1 cellular context compared by ENCODE assay signal in genomic region chr1:9233942-9234222, GRCh38.
TF ChIP-seq lines count a peak whose summit lies in the region.

No MANE protein-coding gene starts in this region.

TF ChIP-seq in SK-N-SH, 30 proteins besides CTCF, POLR2A, EP300 and RAD21 (continued from another document):
- TF ChIP-seq, protein P1, sequence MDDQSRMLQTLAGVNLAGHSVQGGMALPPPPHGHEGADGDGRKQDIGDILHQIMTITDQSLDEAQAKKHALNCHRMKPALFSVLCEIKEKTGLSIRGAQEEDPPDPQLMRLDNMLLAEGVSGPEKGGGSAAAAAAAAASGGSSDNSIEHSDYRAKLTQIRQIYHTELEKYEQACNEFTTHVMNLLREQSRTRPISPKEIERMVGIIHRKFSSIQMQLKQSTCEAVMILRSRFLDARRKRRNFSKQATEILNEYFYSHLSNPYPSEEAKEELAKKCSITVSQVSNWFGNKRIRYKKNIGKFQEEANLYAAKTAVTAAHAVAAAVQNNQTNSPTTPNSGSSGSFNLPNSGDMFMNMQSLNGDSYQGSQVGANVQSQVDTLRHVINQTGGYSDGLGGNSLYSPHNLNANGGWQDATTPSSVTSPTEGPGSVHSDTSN (IDR thresholded peaks at IDR 0.05): no peak
- no peak for TF ChIP-seq TAF1 (IDR thresholded peaks at IDR 0.05; ENCODE audit: borderline replicate concordance, low read depth, low read length)
- TF ChIP-seq RCOR1 (IDR thresholded peaks at IDR 0.05; ENCODE audit: low read length): no peak
- TF ChIP-seq MAX (IDR thresholded peaks at IDR 0.05; ENCODE audit: low read depth): no peak
- TF ChIP-seq TEAD4 (IDR thresholded peaks at IDR 0.05; ENCODE audit: borderline replicate concordance, insufficient read depth): no peak
- TF ChIP-seq, protein P2, sequence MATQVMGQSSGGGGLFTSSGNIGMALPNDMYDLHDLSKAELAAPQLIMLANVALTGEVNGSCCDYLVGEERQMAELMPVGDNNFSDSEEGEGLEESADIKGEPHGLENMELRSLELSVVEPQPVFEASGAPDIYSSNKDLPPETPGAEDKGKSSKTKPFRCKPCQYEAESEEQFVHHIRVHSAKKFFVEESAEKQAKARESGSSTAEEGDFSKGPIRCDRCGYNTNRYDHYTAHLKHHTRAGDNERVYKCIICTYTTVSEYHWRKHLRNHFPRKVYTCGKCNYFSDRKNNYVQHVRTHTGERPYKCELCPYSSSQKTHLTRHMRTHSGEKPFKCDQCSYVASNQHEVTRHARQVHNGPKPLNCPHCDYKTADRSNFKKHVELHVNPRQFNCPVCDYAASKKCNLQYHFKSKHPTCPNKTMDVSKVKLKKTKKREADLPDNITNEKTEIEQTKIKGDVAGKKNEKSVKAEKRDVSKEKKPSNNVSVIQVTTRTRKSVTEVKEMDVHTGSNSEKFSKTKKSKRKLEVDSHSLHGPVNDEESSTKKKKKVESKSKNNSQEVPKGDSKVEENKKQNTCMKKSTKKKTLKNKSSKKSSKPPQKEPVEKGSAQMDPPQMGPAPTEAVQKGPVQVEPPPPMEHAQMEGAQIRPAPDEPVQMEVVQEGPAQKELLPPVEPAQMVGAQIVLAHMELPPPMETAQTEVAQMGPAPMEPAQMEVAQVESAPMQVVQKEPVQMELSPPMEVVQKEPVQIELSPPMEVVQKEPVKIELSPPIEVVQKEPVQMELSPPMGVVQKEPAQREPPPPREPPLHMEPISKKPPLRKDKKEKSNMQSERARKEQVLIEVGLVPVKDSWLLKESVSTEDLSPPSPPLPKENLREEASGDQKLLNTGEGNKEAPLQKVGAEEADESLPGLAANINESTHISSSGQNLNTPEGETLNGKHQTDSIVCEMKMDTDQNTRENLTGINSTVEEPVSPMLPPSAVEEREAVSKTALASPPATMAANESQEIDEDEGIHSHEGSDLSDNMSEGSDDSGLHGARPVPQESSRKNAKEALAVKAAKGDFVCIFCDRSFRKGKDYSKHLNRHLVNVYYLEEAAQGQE (IDR thresholded peaks at IDR 0.05; ENCODE audit: low read depth, low read length): no peak
